In the genomic region with DNA sequence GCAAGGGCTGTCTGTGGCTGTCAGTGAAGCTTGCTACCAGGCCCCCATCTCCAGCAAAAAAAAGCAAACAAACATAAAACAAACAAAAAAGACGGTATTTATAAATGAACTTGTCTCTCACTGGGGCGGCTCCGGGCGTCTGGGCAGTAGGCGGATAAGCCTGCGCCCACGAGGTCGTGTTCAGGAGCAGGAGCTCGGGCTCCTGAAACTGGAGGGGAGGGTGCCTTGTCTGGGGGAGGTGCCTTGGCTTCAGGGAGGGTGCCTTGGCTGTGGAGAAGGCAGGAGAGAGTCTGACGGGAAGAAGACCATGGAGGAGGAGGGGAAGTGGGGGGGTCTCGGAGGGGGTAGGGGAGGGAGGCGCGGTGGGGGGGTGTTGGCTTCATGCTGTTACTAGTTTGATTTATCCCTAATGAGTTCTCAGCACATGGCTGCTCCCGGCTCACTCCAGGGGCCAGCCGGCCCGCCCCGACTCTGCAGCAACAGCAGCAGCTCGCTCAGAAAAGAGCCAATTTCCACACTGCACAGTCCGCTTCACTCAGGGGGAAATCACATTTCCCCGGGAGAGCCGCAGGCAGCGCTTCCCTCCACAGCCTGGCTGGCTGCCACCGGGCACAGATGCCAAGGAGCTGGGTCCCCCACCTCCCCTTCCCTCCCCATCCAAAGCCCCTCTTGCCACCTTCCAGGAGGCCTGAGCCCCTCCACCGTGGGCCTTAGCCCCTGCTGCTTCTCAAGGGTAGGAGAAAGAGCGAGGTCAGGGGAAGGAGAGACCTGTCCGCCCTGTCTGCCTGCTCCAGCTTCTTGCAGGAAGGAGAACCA, we compare ENCODE assay signal across 8 cellular contexts. TPM values are rescaled to one million over a fixed set of nuclear protein-coding genes. Genes with fewer than 3 reads are reported as not detected.
DNase-seq lines count a peak whose midpoint lies in the region; ATAC-seq, FAIRE-seq and TF ChIP-seq lines count a peak whose summit lies in the region.

No MANE protein-coding gene starts in this region.

- peaks cover 31% of the 10 kb centered on the region for H3K4me1 Mint-ChIP-seq in CD14-positive monocyte

- H3K9me3 ChIP-seq in pancreas, result no peaks in the 10 kb centered on the region

- no peaks in the 10 kb centered on the region for H3K36me3 ChIP-seq in pancreas

- no peak overlapping the region for H3K4me3 ChIP-seq in pancreas

- peak overlapping the region in 1 of 4 donors; percentile 26 for H3K27ac ChIP-seq in pancreas

- DNase-seq in CD14-positive monocyte (ENCODE audit: low spot score) (no peak), NCI-H69 (lab: John Stamatoyannopoulos, UW) (peak; percentile 81), cardiac septum (ENCODE audit: low spot score) (peak; percentile 71), pancreas (peak in 1 of 6 donors; percentile 45), HuH-7.5 (ENCODE audit: low spot score) (no peak), iPS-NIHi7 (ENCODE audit: extremely low spot score) (no peak)
- no peak for DNase-seq in activated CD4-positive, CD25-positive, alpha-beta regulatory T cell treated with anti-CD3 and anti-CD28 coated beads, Interleukin-2, amount 50 U/mL, for 72 hours
- DNase-seq in central memory CD4-positive, alpha-beta T cell, result no peak

- H3K36me3 Mint-ChIP-seq in CD14-positive monocyte, result peaks cover 0 to 1% of the 10 kb centered on the region in 2 donors

- no peaks in the 10 kb centered on the region for H3K4me1 ChIP-seq in pancreas

- H3K9me3 Mint-ChIP-seq in CD14-positive monocyte, result no peaks in the 10 kb centered on the region

- no peak for TF ChIP-seq CTCF in CD14-positive monocyte (IDR thresholded peaks at IDR 0.05)
- TF ChIP-seq CTCF in pancreas (IDR thresholded peaks at IDR 0.05), result no peak

- FAIRE-seq in pancreas (lab: Jason Lieb, UNC), result no peak

- peaks cover 0 to 9% (median 7%) of the 10 kb centered on the region in 3 donors for H3K27me3 Mint-ChIP-seq in CD14-positive monocyte (ENCODE audit: low read depth in 3 of 3)

- peak in 3 of 4 donors; percentile 52 to 68 (median 64) for ATAC-seq in pancreas

- H3K4me3 Mint-ChIP-seq in CD14-positive monocyte, result peak overlapping the region in 1 of 2 donors; percentile 67

- peak overlapping the region in 5 of 7 donors; percentile 15 to 87 (median 76) for H3K27ac Mint-ChIP-seq in CD14-positive monocyte

- intact Hi-C loops in CD14-positive monocyte (cut with micrococcal nuclease), result no loop called here
- intact Hi-C loops in cardiac septum (cut with DNase I), result no loop called here
- intact Hi-C loops in pancreas (cut with DNase I), result no loop called here

- 54 to 56% methylated on average over 21 to 26 of the region's 26 CpGs for WGBS in pancreas, 2 donors

- no peaks in the 10 kb centered on the region for H3K27me3 ChIP-seq in pancreas

RNA-seq across cellular contexts. Expression of a gene that starts 38.7 kb away (rescaled TPM):
- 10 to 100 TPM; 11.0 to 18.2 TPM for polyA plus RNA-seq in CD14-positive monocyte
- 2.3 TPM for total RNA-seq in cardiac septum
- 10 to 100 TPM; 15.9 to 37.6 (median 23.4) TPM for total RNA-seq in pancreas
- polyA plus RNA-seq in pancreas, result 10 to 100 TPM; 28.2 to 31.4 TPM

Comparison
In these comparisons a context has a peak if more than half of its experiments do, and no peak if none do; other contexts are left out.
1. DNase-seq: peak in NCI-H69 (single experiment) and cardiac septum (single experiment); none in CD14-positive monocyte (single experiment), HuH-7.5 (single experiment), activated CD4-positive, CD25-positive, alpha-beta regulatory T cell treated with anti-CD3 and anti-CD28 coated beads, Interleukin-2, amount 50 U/mL, for 72 hours (single experiment), central memory CD4-positive, alpha-beta T cell (single experiment) and iPS-NIHi7 (single experiment).